In genomic region chr12:109878247-109878625, GRCh38 we compare ENCODE assay signal across 3 cellular contexts.
TF ChIP-seq lines count a peak whose summit lies in the region.

No MANE protein-coding gene starts in this region.

TF ChIP-seq in HepG2, 621 proteins besides CTCF, POLR2A, EP300 and RAD21 (continues in another document):
- TF ChIP-seq HNRNPLL (IDR thresholded peaks at IDR 0.05; ENCODE audit: low read depth, low read length, poor library complexity, severe bottlenecking) (no peak), FOXK2 (IDR thresholded peaks at IDR 0.05) (no peak), ZNF335 (CRISPR knock-in tag; IDR thresholded peaks at IDR 0.05) (no peak), SETDB1 (CRISPR knock-in tag; IDR thresholded peaks at IDR 0.05; ENCODE audit: borderline replicate concordance) (no peak), HOXD1 (CRISPR knock-in tag; IDR thresholded peaks at IDR 0.05) (no peak), AFF4 (CRISPR knock-in tag; IDR thresholded peaks at IDR 0.05) (no peak), THAP9 (CRISPR knock-in tag; IDR thresholded peaks at IDR 0.05; ENCODE audit: borderline replicate concordance) (no peak), ISL2 (CRISPR knock-in tag; IDR thresholded peaks at IDR 0.05) (no peak), ZNF253 (CRISPR knock-in tag; IDR thresholded peaks at IDR 0.05; ENCODE audit: borderline replicate concordance) (no peak), ZNF639 (CRISPR knock-in tag; conservative IDR thresholded peaks at IDR 0.05) (no peak)

TF ChIP-seq in GM12878, 131 proteins besides CTCF, POLR2A, EP300 and RAD21:
- TF ChIP-seq USF2 (IDR thresholded peaks at IDR 0.05; ENCODE audit: borderline replicate concordance, low read depth, low read length) (no peak), SUZ12 (IDR thresholded peaks at IDR 0.05; ENCODE audit: unreplicated experiment) (no peak), CHD2 (IDR thresholded peaks at IDR 0.05; ENCODE audit: borderline replicate concordance, low read depth, low read length) (no peak), NFYA (IDR thresholded peaks at IDR 0.05; ENCODE audit: borderline replicate concordance, low read depth, low read length) (no peak), YY1 (IDR thresholded peaks at IDR 0.05; ENCODE audit: low read depth, low read length) (no peak), LARP7 (IDR thresholded peaks at IDR 0.05) (no peak), IRF3 (IDR thresholded peaks at IDR 0.05) (no peak), RAD51 (IDR thresholded peaks at IDR 0.05) (no peak), E2F8 (IDR thresholded peaks at IDR 0.05; ENCODE audit: low read depth, partially characterized antibody) (no peak), CUX1 (IDR thresholded peaks at IDR 0.05; ENCODE audit: insufficient replicate concordance, low read depth, low read length) (no peak), POU2F2 (IDR thresholded peaks at IDR 0.05; ENCODE audit: borderline replicate concordance, low read depth, low read length) (no peak), SREBF1 (IDR thresholded peaks at IDR 0.05; ENCODE audit: low read length) (no peak), CBX5 (IDR thresholded peaks at IDR 0.05; ENCODE audit: low read depth) (no peak)

TF ChIP-seq in HEK293T, 16 proteins besides CTCF, POLR2A, EP300 and RAD21:
- TF ChIP-seq LEF1 (IDR thresholded peaks at IDR 0.05; ENCODE audit: borderline replicate concordance) = no peak
- no peak for TF ChIP-seq FOXA1 (IDR thresholded peaks at IDR 0.05)
- TF ChIP-seq FOXK2 (IDR thresholded peaks at IDR 0.05) = no peak
- TF ChIP-seq FOXM1 (IDR thresholded peaks at IDR 0.05; ENCODE audit: borderline replicate concordance) = no peak
- TF ChIP-seq NFRKB (IDR thresholded peaks at IDR 0.05) = no peak
- TF ChIP-seq TARDBP (IDR thresholded peaks at IDR 0.05) = no peak
- TF ChIP-seq SP1 (IDR thresholded peaks at IDR 0.05) = no peak
- no peak for TF ChIP-seq L3MBTL2 (conservative IDR thresholded peaks at IDR 0.05)
- no peak for TF ChIP-seq ZNF384 (IDR thresholded peaks at IDR 0.05)
- no peak for TF ChIP-seq ELF4 (IDR thresholded peaks at IDR 0.05)
- no peak for TF ChIP-seq SUZ12 (IDR thresholded peaks at IDR 0.05)
- no peak for TF ChIP-seq CTBP1 (IDR thresholded peaks at IDR 0.05; ENCODE audit: borderline replicate concordance)
TF ChIP-seq in HEK293T: peak in this region for 0.
